In the genomic region with DNA sequence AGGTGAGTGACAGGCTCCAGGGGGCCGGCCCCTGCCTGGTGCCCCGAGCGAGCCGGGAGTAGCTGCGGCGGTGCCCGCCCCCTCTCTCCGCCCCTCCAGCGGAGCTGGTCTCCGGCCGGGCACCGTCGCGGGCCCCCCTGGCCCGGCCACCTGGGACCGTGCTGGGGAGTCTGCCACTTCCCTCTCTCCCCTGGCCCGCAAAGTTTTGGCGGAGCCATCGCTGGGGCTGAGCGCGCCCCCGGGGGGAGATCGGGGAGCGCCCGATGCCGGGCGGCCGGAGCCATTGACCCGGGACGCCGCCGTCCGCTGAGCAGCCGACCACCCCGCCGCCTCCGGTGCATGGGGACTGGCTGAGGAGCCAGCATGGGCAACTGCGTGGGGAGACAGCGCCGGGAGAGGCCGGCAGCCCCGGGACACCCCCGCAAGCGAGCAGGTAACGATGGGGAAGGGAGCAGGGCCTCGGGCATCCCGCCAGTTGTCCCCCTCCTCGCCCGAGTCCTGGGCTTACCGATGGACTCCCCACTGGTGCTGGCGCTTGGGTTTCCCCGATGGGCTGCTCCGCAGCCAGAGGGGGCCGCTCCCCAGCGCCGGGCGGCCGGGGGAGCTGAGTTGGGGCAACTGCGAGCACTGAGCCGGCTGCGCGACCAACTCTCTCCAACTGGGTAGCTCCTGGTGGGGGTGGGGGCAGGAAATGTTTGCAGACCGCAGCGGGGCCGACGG, we compare ENCODE assay signal across 8 cellular contexts. TPM values are rescaled to one million over a fixed set of nuclear protein-coding genes. Genes with fewer than 3 reads are reported as not detected.
DNase-seq lines count a peak whose midpoint lies in the region; ATAC-seq lines count a peak whose summit lies in the region.

A gene with protein sequence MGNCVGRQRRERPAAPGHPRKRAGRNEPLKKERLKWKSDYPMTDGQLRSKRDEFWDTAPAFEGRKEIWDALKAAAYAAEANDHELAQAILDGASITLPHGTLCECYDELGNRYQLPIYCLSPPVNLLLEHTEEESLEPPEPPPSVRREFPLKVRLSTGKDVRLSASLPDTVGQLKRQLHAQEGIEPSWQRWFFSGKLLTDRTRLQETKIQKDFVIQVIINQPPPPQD (plus strand): TSS at position 84 of the 720 bp plus-strand sequence. CDS start 280 bp downstream, at position 364.

- H3K27ac ChIP-seq in ACC112 (ENCODE audit: low read depth, low read length) (peak within 1 kb of the TSS; percentile 93), subcutaneous abdominal adipose tissue (ENCODE audit: low read depth, low read length) (peak within 1 kb of the TSS; percentile 87)

- peak within 1 kb of the TSS; percentile 99 for H2AFZ ChIP-seq in ACC112 (ENCODE audit: low read length, unreplicated experiment)

- peak within 1 kb of the TSS; percentile 79 to 93 (median 85) for H3K9ac ChIP-seq in subcutaneous abdominal adipose tissue (ENCODE audit: low read length in 5 of 5)

- H3K36me3 ChIP-seq in ACC112 (ENCODE audit: insufficient read depth, low read length) (no peaks in the 10 kb centered on the region), subcutaneous abdominal adipose tissue (ENCODE audit: control insufficient read depth in 5 of 5, insufficient read depth in 5 of 5, low read length in 5 of 5) (no peaks in the 10 kb centered on the region)

- DNase-seq in M059J (ENCODE audit: low read depth) (peak; percentile 63), activated T-cell treated with anti-CD3 and anti-CD28 coated beads for 4 hours (peak; percentile 14), myocyte (ENCODE audit: low read depth) (peak; percentile 68)

- H3K4me1 ChIP-seq in ACC112 (ENCODE audit: control insufficient read depth, insufficient read depth, low read length, unreplicated experiment): peaks cover 30% of the 10 kb centered on the region
- peaks cover 0 to 51% (median 32%) of the 10 kb centered on the region in 5 donors for H3K4me1 ChIP-seq in subcutaneous abdominal adipose tissue (ENCODE audit: control insufficient read depth in 5 of 5, insufficient read depth in 5 of 5, low read length in 5 of 5)

- H3K4me3 ChIP-seq in ACC112 (ENCODE audit: low read depth, low read length) (peak within 1 kb of the TSS; percentile 100), subcutaneous abdominal adipose tissue (ENCODE audit: low read depth in 1 of 5, low read length in 5 of 5) (peak within 1 kb of the TSS; percentile 74 to 96 (median 82))

- H3K27me3 ChIP-seq in ACC112 (ENCODE audit: insufficient read depth, low read length) (no peaks in the 10 kb centered on the region), subcutaneous abdominal adipose tissue (ENCODE audit: control insufficient read depth in 5 of 5, insufficient read depth in 4 of 5, low read length in 5 of 5) (no peaks in the 10 kb centered on the region)

- no peaks in the 10 kb centered on the region for H3K9me3 ChIP-seq in subcutaneous abdominal adipose tissue (ENCODE audit: control insufficient read depth in 5 of 5, low read length in 5 of 5)

- ATAC-seq in GM21423 (IDR thresholded peaks at IDR 0.05; ENCODE audit: unreplicated experiment) (peak; percentile 4), esophagus mucosa (peak; percentile 1), HG03139 (IDR thresholded peaks at IDR 0.05; ENCODE audit: unreplicated experiment) (no peak)

- H3K79me2 ChIP-seq in ACC112 (ENCODE audit: control insufficient read depth, insufficient read depth, low read length, unreplicated experiment): peaks cover 80% of the 10 kb centered on the region

RNA-seq across cellular contexts. Expression of the gene that starts here (rescaled TPM):
- total RNA-seq in M059J (2014; rRNA removed; shearing (Covaris generic)): 21.8 and 40.5 TPM in 2 replicates
- 5.1 TPM for total RNA-seq in esophagus mucosa
- total RNA-seq in myocyte: 81.1 and 95.8 TPM in 2 replicates
- 60.0 TPM for polyA plus RNA-seq in myocyte (2012)

Comparison
In these comparisons a context has a peak if more than half of its experiments do, and no peak if none do; other contexts are left out.
1. DNase-seq: peak in every context shown above with its lines; median percentile 68 in myocyte; 63 in M059J; 14 in activated T-cell treated with anti-CD3 and anti-CD28 coated beads for 4 hours.